ENCODE assay signal across 8 cellular contexts in the genomic region with DNA sequence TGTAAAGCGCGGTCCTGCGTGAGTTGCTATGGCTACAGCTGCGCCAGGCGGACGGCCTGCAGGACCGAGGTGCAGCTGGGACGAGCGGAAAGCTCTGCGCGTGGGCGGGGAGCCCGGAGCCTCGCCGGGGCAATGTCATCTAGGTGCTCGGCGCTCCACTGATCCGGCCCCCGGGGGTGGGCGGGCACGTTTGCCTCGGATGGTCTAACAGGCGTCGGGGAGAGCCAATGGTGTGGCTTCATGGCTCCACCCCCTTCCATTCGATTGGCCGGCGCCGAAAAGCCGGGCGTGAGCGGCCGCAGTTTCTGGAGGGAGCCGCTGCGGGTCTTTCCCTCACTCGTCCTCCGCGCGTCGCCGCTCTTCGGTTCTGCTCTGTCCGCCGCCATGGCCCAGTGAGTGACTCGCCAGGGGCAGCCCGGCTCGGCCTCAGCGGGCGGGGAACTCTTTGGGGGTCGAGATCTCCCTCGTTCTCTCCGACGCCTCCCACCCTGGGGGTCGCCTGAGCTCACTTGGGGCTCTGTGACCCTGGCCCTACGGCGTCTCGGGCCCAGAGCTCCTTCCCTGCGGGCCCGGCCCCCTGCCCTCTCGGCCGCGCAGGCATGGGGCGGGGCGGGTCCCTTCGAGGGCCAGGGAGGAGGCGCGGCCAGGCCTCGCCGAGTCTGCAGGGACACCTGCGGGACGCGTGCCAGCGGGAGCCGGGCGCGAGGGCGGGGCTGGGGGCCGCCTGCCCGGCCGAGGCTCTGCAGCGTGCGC. TPM values are rescaled to one million over a fixed set of nuclear protein-coding genes. Genes with fewer than 3 reads are reported as not detected.
DNase-seq lines count a peak whose midpoint lies in the region; ATAC-seq and TF ChIP-seq lines count a peak whose summit lies in the region.

A gene (plus strand): TSS at position 331 of the 753 bp plus-strand sequence. CDS start 54 bp downstream, at position 385.

- 1% methylated on average over 13 of the region's 81 CpGs for WGBS in esophagus muscularis mucosa

- H3K9ac ChIP-seq in KMS-11 = peak within 1 kb of the TSS; percentile 82

- intact Hi-C loops in esophagus muscularis mucosa (cut with DNase I) = no loop called here

- H3K36me3 Mint-ChIP-seq in activated T-cell treated with anti-CD3 and anti-CD28 coated beads, Interleukin-2, amount 50 U/mL, for 72 hours (ENCODE audit: insufficient read depth in 2 of 2) = peaks cover 3 to 15% of the 10 kb centered on the region in 2 donors

- H3K4me3 ChIP-seq in KMS-11 (IDR thresholded peaks at IDR 0.05; ENCODE audit: insufficient read depth, low read depth, low read length) = peak within 1 kb of the TSS; percentile 96
- H3K4me3 ChIP-seq in Peyer's patch = peak within 1 kb of the TSS; percentile 87 to 100 (median 94)
- H3K4me3 ChIP-seq in esophagus muscularis mucosa = peak within 1 kb of the TSS; percentile 73 to 89 (median 86)

- H3K4me1 ChIP-seq in KMS-11 (ENCODE audit: low read depth, poor library complexity, severe bottlenecking) (peaks cover 24% of the 10 kb centered on the region), Peyer's patch (peaks cover 0 to 14% (median 4%) of the 10 kb centered on the region in 4 donors), esophagus muscularis mucosa (peaks cover 13 to 38% (median 27%) of the 10 kb centered on the region in 4 donors)

- no peaks in the 10 kb centered on the region for H3K27me3 Mint-ChIP-seq in activated T-cell treated with anti-CD3 and anti-CD28 coated beads, Interleukin-2, amount 50 U/mL, for 72 hours (ENCODE audit: low read depth)

- H3K27ac ChIP-seq in KMS-11 (peak within 1 kb of the TSS; percentile 85), Peyer's patch (peak within 1 kb of the TSS; percentile 91 to 98 (median 96)), esophagus muscularis mucosa (replicated peaks in 1 of 4) (peak within 1 kb of the TSS; percentile 84 to 93 (median 88))

- peak; percentile 97 for DNase-seq in DMS53 treated with DMSO at 0.1 percent for 48 hours (lab: John Stamatoyannopoulos, UW; ENCODE audit: unreplicated experiment)
- peak; percentile 98 to 99 (median 99) for DNase-seq in Peyer's patch
- DNase-seq in activated T-cell treated with anti-CD3 and anti-CD28 coated beads, Interleukin-2, amount 50 U/mL, for 72 hours = peak; percentile 99
- DNase-seq in esophagus muscularis mucosa (ENCODE audit: extremely low spot score) = peak; percentile 100
- DNase-seq in myocyte (ENCODE audit: low read depth) = peak; percentile 99
- peak; percentile 98 to 99 for DNase-seq in stimulated activated CD8-positive, alpha-beta memory T cell treated with anti-CD3 and anti-CD28 coated beads, Interleukin-7, amount 100 ng/mL, for 48 hours (ENCODE audit: extremely low read depth in 1 of 2, low read depth in 1 of 2)

- H3K27me3 ChIP-seq in KMS-11 (ENCODE audit: insufficient read depth, low read depth) = no peaks in the 10 kb centered on the region
- H3K27me3 ChIP-seq in Peyer's patch = no peaks in the 10 kb centered on the region
- H3K27me3 ChIP-seq in esophagus muscularis mucosa = no peaks in the 10 kb centered on the region

- TF ChIP-seq CTCF in KMS-11 (conservative IDR thresholded peaks at IDR 0.05; ENCODE audit: low read depth, low read length) (no peak), Peyer's patch (IDR thresholded peaks at IDR 0.05) (peak in 1 of 6 experiments; percentile 8), esophagus muscularis mucosa (IDR thresholded peaks at IDR 0.05) (peak in 1 of 3 experiments; percentile 2)

- ATAC-seq in GM21737 (IDR thresholded peaks at IDR 0.05; ENCODE audit: unreplicated experiment) = peak; percentile 96
- peak; percentile 97 for ATAC-seq in activated T-cell treated with anti-CD3 and anti-CD28 coated beads, Interleukin-2, amount 50 U/mL, for 72 hours (replicated peaks in 1 of 2)

- peak within 1 kb of the TSS; percentile 52 for H3K27ac Mint-ChIP-seq in activated T-cell treated with anti-CD3 and anti-CD28 coated beads, Interleukin-2, amount 50 U/mL, for 72 hours

- peak within 1 kb of the TSS; percentile 95 to 96 for H3K4me3 Mint-ChIP-seq in activated T-cell treated with anti-CD3 and anti-CD28 coated beads, Interleukin-2, amount 50 U/mL, for 72 hours

- H3K79me2 ChIP-seq in KMS-11 (ENCODE audit: insufficient read depth, low read depth) = peaks cover 31% of the 10 kb centered on the region

- peaks cover 0 to 1% of the 10 kb centered on the region in 2 donors for H3K9me3 Mint-ChIP-seq in activated T-cell treated with anti-CD3 and anti-CD28 coated beads, Interleukin-2, amount 50 U/mL, for 72 hours

- H2AFZ ChIP-seq in KMS-11 (ENCODE audit: low read depth) = peak within 1 kb of the TSS; percentile 95

- H3K9me3 ChIP-seq in Peyer's patch (no peaks in the 10 kb centered on the region), esophagus muscularis mucosa (peaks cover 0 to 5% (median 0%) of the 10 kb centered on the region in 4 donors)

- TF ChIP-seq POLR2A in Peyer's patch (IDR thresholded peaks at IDR 0.05) (peak; percentile 74 to 81), esophagus muscularis mucosa (IDR thresholded peaks at IDR 0.05; ENCODE audit: low read depth) (peak; percentile 30)

- TF ChIP-seq EP300 in esophagus muscularis mucosa (IDR thresholded peaks at IDR 0.05) = no peak

- H4K20me1 ChIP-seq in KMS-11 (ENCODE audit: insufficient read depth) = no peaks in the 10 kb centered on the region

- H3K36me3 ChIP-seq in KMS-11 (ENCODE audit: insufficient read depth) (peaks cover 11% of the 10 kb centered on the region; the same call in 1 of the 2 replicates), Peyer's patch (peaks cover 0 to 16% (median 0%) of the 10 kb centered on the region in 3 donors), esophagus muscularis mucosa (peaks cover 10 to 26% (median 20%) of the 10 kb centered on the region in 4 donors)

- H3K4me1 Mint-ChIP-seq in activated T-cell treated with anti-CD3 and anti-CD28 coated beads, Interleukin-2, amount 50 U/mL, for 72 hours (ENCODE audit: low read depth) = peaks cover 35% of the 10 kb centered on the region

- H3K4me2 ChIP-seq in KMS-11 = peak within 1 kb of the TSS; percentile 94

RNA-seq across cellular contexts. Expression of the gene that starts here (rescaled TPM):
- total RNA-seq in Peyer's patch (100 to 1,000 TPM; 111 to 186 (median 127) TPM), esophagus muscularis mucosa (10 to 100 TPM; 24.5 to 58.6 (median 51.9) TPM), myocyte (165 and 186 TPM in 2 replicates)
- 10 to 100 TPM; 66.7 to 78.8 TPM for total RNA-seq in activated T-cell treated with anti-CD3 and anti-CD28 coated beads, Interleukin-2, amount 50 U/mL, for 72 hours
- 214 TPM for polyA plus RNA-seq in myocyte (2012)

Comparison
In these comparisons a context has a peak if more than half of its experiments do, and no peak if none do; other contexts are left out.
1. Peak in every context shown above with its lines: DNase-seq, ATAC-seq, H3K4me3 ChIP-seq and H3K27ac ChIP-seq.